Comparison of ENCODE assay signal across 17 cellular contexts in genomic region chr10:31207636-31208035, GRCh38.
DNase-seq lines count a peak whose midpoint lies in the region; ATAC-seq and TF ChIP-seq lines count a peak whose summit lies in the region.
"Had no signal": no experiment of that assay in that cellular context is flagged by ENCODE, and none has a peak within 500 bp of the region (broad histone marks: within the 10 kb centered on the region; RNA-seq: fewer than 3 reads in every experiment).

No MANE protein-coding gene starts in this region.

- ATAC-seq in HG02870 (IDR thresholded peaks at IDR 0.05; ENCODE audit: unreplicated experiment) (no peak), GM18505 (IDR thresholded peaks at IDR 0.05; ENCODE audit: unreplicated experiment) (no peak)
- ATAC-seq: HCT116, K562, SK-N-SH treated with all-trans-retinoic acid at 6 μM for 48 hours had no signal

- H3K36me3 ChIP-seq in adipocyte (ENCODE audit: control insufficient read depth, insufficient read depth, low read length, severe bottlenecking), result no peaks in the 10 kb centered on the region

- H3K9me3 ChIP-seq in adipocyte (ENCODE audit: control insufficient read depth, low read length), result no peaks in the 10 kb centered on the region

- no peak overlapping the region for H3K4me3 ChIP-seq in adipocyte (ENCODE audit: low read length)
- H3K4me3 ChIP-seq: K562 had no signal

- H3K9ac ChIP-seq in adipocyte (ENCODE audit: low read length), result no peak overlapping the region

- peak; percentile 8 for DNase-seq in NCI-H2107 treated with DMSO at 0.1 percent for 48 hours (lab: John Stamatoyannopoulos, UW; ENCODE audit: unreplicated experiment)
- DNase-seq in NCI-H2107 (lab: John Stamatoyannopoulos, UW), result no peak
- peak; percentile 21 for DNase-seq in adipocyte (ENCODE audit: low read depth)
- peak; percentile 58 for DNase-seq in fibroblast of peridontal ligament (ENCODE audit: extremely low read depth)
- DNase-seq in NCI-H1694 treated with DMSO at 0.1 percent for 48 hours (lab: John Stamatoyannopoulos, UW), result no peak
- no peak for DNase-seq in AG08396 (ENCODE audit: low spot score)
- DNase-seq: CD4-positive, alpha-beta memory T cell; NCI-H1436; NCI-H2029 treated with DMSO at 0.1 percent for 48 hours; NCI-H2227 treated with DMSO at 0.1 percent for 48 hours; NCI-H524; SHP77 treated with DMSO at 0.1 percent for 48 hours had no signal

- H3K4me1 ChIP-seq in adipocyte (ENCODE audit: control insufficient read depth, insufficient read depth, low read length), result peaks cover 8% of the 10 kb centered on the region

- TF ChIP-seq POLR2A in GM18505 (IDR thresholded peaks at IDR 0.05; ENCODE audit: borderline replicate concordance, extremely low read depth, insufficient read depth, insufficient read length), result no peak

- no peaks in the 10 kb centered on the region for H3K27me3 ChIP-seq in adipocyte (replicated peaks; ENCODE audit: control insufficient read depth, insufficient read depth, low read length)

Comparison
In these comparisons a context has a peak if more than half of its experiments do, and no peak if none do; other contexts are left out.
1. DNase-seq: peak in NCI-H2107 treated with DMSO at 0.1 percent for 48 hours (single experiment), adipocyte (single experiment) and fibroblast of peridontal ligament (single experiment); none in NCI-H2107 (single experiment), NCI-H1694 treated with DMSO at 0.1 percent for 48 hours (single experiment) and AG08396 (single experiment).